1 cellular context compared by ENCODE assay signal in genomic region chr6:43904311-43905123, GRCh38.
A peak's percentile ranks its signal among the peaks of the same experiment; 100 is the strongest.
TF ChIP-seq lines count a peak whose summit lies in the region.

No MANE protein-coding gene starts in this region.

TF ChIP-seq in K562, 482 proteins besides CTCF, POLR2A, EP300 and RAD21 (continued from another document and continues in another):
- TF ChIP-seq ZNF609 (CRISPR knock-in tag; IDR thresholded peaks at IDR 0.05; ENCODE audit: borderline replicate concordance), result no peak
- TF ChIP-seq CHAMP1 (IDR thresholded peaks at IDR 0.05), result no peak
- no peak for TF ChIP-seq TAF15 (IDR thresholded peaks at IDR 0.05; ENCODE audit: low read depth, low read length)
- no peak for TF ChIP-seq POLR2H (tag; IDR thresholded peaks at IDR 0.05; ENCODE audit: low read depth)
- no peak for TF ChIP-seq RNF2 (IDR thresholded peaks at IDR 0.05)
- TF ChIP-seq MAFK (IDR thresholded peaks at IDR 0.05; ENCODE audit: low read length), result no peak
- TF ChIP-seq TSC22D4 (tag; IDR thresholded peaks at IDR 0.05), result no peak
- TF ChIP-seq STAG1 (CRISPR knock-in tag; IDR thresholded peaks at IDR 0.05; ENCODE audit: borderline replicate concordance), result no peak
- no peak for TF ChIP-seq TRIM25 (IDR thresholded peaks at IDR 0.05; ENCODE audit: borderline replicate concordance)
- TF ChIP-seq MECOM (CRISPR knock-in tag; IDR thresholded peaks at IDR 0.05), result no peak
- no peak for TF ChIP-seq CBX5 (IDR thresholded peaks at IDR 0.05; ENCODE audit: borderline replicate concordance, low read depth)
- no peak for TF ChIP-seq POLR2AphosphoS2 (IDR thresholded peaks at IDR 0.05; ENCODE audit: low read length)
- no peak for TF ChIP-seq ZNF239 (CRISPR knock-in tag; IDR thresholded peaks at IDR 0.05)
- TF ChIP-seq MEF2A (IDR thresholded peaks at IDR 0.05; ENCODE audit: control insufficient read depth, low read depth, low read length), result no peak
- TF ChIP-seq E2F6 (IDR thresholded peaks at IDR 0.05; ENCODE audit: borderline replicate concordance in 1 of 2, extremely low read depth in 1 of 2, insufficient read depth in 1 of 2, insufficient read length in 1 of 2, low read depth in 1 of 2, low read length in 1 of 2, poor library complexity in 1 of 2, severe bottlenecking in 1 of 2), result no peak
- TF ChIP-seq CHD1 (IDR thresholded peaks at IDR 0.05; ENCODE audit: low read length), result no peak
- no peak for TF ChIP-seq POLR2G (IDR thresholded peaks at IDR 0.05; ENCODE audit: low read depth, low read length)
- TF ChIP-seq CBX3 (IDR thresholded peaks at IDR 0.05; ENCODE audit: borderline replicate concordance in 1 of 2, low read length in 2 of 2), result no peak
- no peak for TF ChIP-seq ETS1 (conservative IDR thresholded peaks at IDR 0.05; ENCODE audit: control insufficient read depth, low read depth, low read length)
- TF ChIP-seq PCBP2 (IDR thresholded peaks at IDR 0.05; ENCODE audit: low read depth, low read length, poor library complexity, severe bottlenecking), result no peak
- TF ChIP-seq TSHZ1 (CRISPR knock-in tag; IDR thresholded peaks at IDR 0.05), result no peak
- no peak for TF ChIP-seq ZNF586 (CRISPR knock-in tag; conservative IDR thresholded peaks at IDR 0.05)
- no peak for TF ChIP-seq DACH1 (IDR thresholded peaks at IDR 0.05; ENCODE audit: partially characterized antibody)
- peak; percentile 89 for TF ChIP-seq HDAC2 (IDR thresholded peaks at IDR 0.05)
- TF ChIP-seq GATA2 (CRISPR knock-in tag; IDR thresholded peaks at IDR 0.05), result no peak
- no peak for TF ChIP-seq PML (IDR thresholded peaks at IDR 0.05; ENCODE audit: low read length)
- no peak for TF ChIP-seq ZNF707 (CRISPR knock-in tag; conservative IDR thresholded peaks at IDR 0.05)
- TF ChIP-seq RCOR1 (IDR thresholded peaks at IDR 0.05; ENCODE audit: borderline replicate concordance in 1 of 2, low read depth in 2 of 2, low read length in 2 of 2), result peak in 1 of 2 experiments; percentile 60; a peak in 1 of 4 replicates
- TF ChIP-seq ADNP (tag; IDR thresholded peaks at IDR 0.05), result no peak
- TF ChIP-seq ZKSCAN8 (CRISPR knock-in tag; IDR thresholded peaks at IDR 0.05), result no peak
- no peak for TF ChIP-seq RBM22 (IDR thresholded peaks at IDR 0.05; ENCODE audit: low read depth, low read length, poor library complexity, severe bottlenecking)
- TF ChIP-seq NR2F6 (CRISPR knock-in tag; IDR thresholded peaks at IDR 0.05), result no peak
- TF ChIP-seq ZNF740 (CRISPR knock-in tag; IDR thresholded peaks at IDR 0.05), result 0 out of 2 replicates have a peak, but pooled peaks have one; percentile 61
- TF ChIP-seq ZNF740 (tag; IDR thresholded peaks at IDR 0.05), result 0 out of 4 replicates have a peak, but pooled peaks of 1 of the 2 experiments have one; percentile 19
- TF ChIP-seq ZNF277 (CRISPR knock-in tag; IDR thresholded peaks at IDR 0.05; ENCODE audit: borderline replicate concordance), result no peak
- TF ChIP-seq MTF1 (CRISPR knock-in tag; IDR thresholded peaks at IDR 0.05; ENCODE audit: borderline replicate concordance), result no peak
- TF ChIP-seq HDAC8 (tag; IDR thresholded peaks at IDR 0.05), result no peak
- TF ChIP-seq ZNF232 (CRISPR knock-in tag; IDR thresholded peaks at IDR 0.05), result no peak
- TF ChIP-seq LCOR (CRISPR knock-in tag; IDR thresholded peaks at IDR 0.05), result no peak
- TF ChIP-seq SNIP1 (IDR thresholded peaks at IDR 0.05; ENCODE audit: low read depth), result no peak; the same call in 1 of the 2 replicates
- TF ChIP-seq PKNOX1 (IDR thresholded peaks at IDR 0.05), result no peak
- 0 out of 4 replicates have a peak, but pooled peaks of 1 of the 2 experiments have one; percentile 37 for TF ChIP-seq KDM1A (IDR thresholded peaks at IDR 0.05)
- no peak for TF ChIP-seq TAF9B (IDR thresholded peaks at IDR 0.05; ENCODE audit: partially characterized antibody)
- no peak for TF ChIP-seq BRCA1 (IDR thresholded peaks at IDR 0.05)
- no peak for TF ChIP-seq BRCA1 (CRISPR knock-in tag; IDR thresholded peaks at IDR 0.05)
- TF ChIP-seq NFYB (IDR thresholded peaks at IDR 0.05; ENCODE audit: extremely low read depth, insufficient read length), result no peak
- no peak for TF ChIP-seq ZNF175 (CRISPR knock-in tag; IDR thresholded peaks at IDR 0.05; ENCODE audit: low read depth)
- TF ChIP-seq ZFP36 (IDR thresholded peaks at IDR 0.05; ENCODE audit: low read depth, low read length, partially characterized antibody), result no peak
- TF ChIP-seq SRF (CRISPR knock-in tag; IDR thresholded peaks at IDR 0.05), result no peak
